16 cellular contexts compared by ENCODE assay signal in genomic region chr11:58770627-58771457, GRCh38. TPM values are rescaled to one million over a fixed set of nuclear protein-coding genes. Genes with fewer than 3 reads are reported as not detected.
DNase-seq lines count a peak whose midpoint lies in the region; ATAC-seq, FAIRE-seq and TF ChIP-seq lines count a peak whose summit lies in the region.
"Had no signal": no experiment of that assay in that cellular context is flagged by ENCODE, and none has a peak within 500 bp of the region (broad histone marks: within the 10 kb centered on the region; RNA-seq: fewer than 3 reads in every experiment).

No MANE protein-coding gene starts in this region.

- no peaks in the 10 kb centered on the region for H4K20me1 ChIP-seq in IMR-90 (ENCODE audit: insufficient read depth, low read length)

- POLR2A ChIA-PET in activated CD4-positive, alpha-beta memory T cell treated with anti-CD3 and anti-CD28 coated beads for 36 hours (lab: Charles Lee): no interaction called here
- POLR2A ChIA-PET in activated CD4-positive, alpha-beta memory T cell treated with anti-CD3 and anti-CD28 coated beads, Interleukin-2, amount 10 ng/mL, durations not matched to agents 7 days and 5 days (lab: Charles Lee): no interaction called here
- POLR2A ChIA-PET in IMR-90 (lab: Charles Lee; ENCODE audit: unreplicated experiment): no interaction called here

- no peak overlapping the region for H2BK120ac ChIP-seq in IMR-90 (ENCODE audit: low read depth, low read length)
- H2BK120ac ChIP-seq in trophoblast cell (ENCODE audit: insufficient read depth, low read length, poor library complexity): peak overlapping the region; percentile 39

- H3K36me3 Mint-ChIP-seq in activated CD4-positive, alpha-beta memory T cell treated with anti-CD3 and anti-CD28 coated beads for 36 hours: no peaks in the 10 kb centered on the region
- no peaks in the 10 kb centered on the region for H3K36me3 Mint-ChIP-seq in activated CD4-positive, alpha-beta memory T cell treated with anti-CD3 and anti-CD28 coated beads, Interleukin-2, amount 10 ng/mL, durations not matched to agents 7 days and 5 days (ENCODE audit: low read depth)

- H3K56ac ChIP-seq in IMR-90 (ENCODE audit: extremely low read depth, insufficient read depth, low read length): no peak overlapping the region

- H3K79me1 ChIP-seq in IMR-90 (ENCODE audit: low read depth in 1 of 2, low read length in 2 of 2) (no peaks in the 10 kb centered on the region), trophoblast cell (ENCODE audit: low read length) (peaks cover 4% of the 10 kb centered on the region)

- no peak overlapping the region for H2BK15ac ChIP-seq in IMR-90 (ENCODE audit: low read depth, low read length)

- ATAC-seq in IMR-90 (ENCODE audit: low read depth) (no peak), HG02840 (IDR thresholded peaks at IDR 0.05; ENCODE audit: low FRiP score, unreplicated experiment) (no peak)
- ATAC-seq: lower lobe of right lung had no signal

- TF ChIP-seq POLR2A in IMR-90 (IDR thresholded peaks at IDR 0.05; ENCODE audit: low read depth, low read length): no peak

- DNase-seq in activated CD4-positive, alpha-beta memory T cell treated with anti-CD3 and anti-CD28 coated beads for 36 hours: peak; percentile 15
- DNase-seq in activated CD4-positive, alpha-beta memory T cell treated with anti-CD3 and anti-CD28 coated beads, Interleukin-2, amount 10 ng/mL, durations not matched to agents 7 days and 5 days: no peak
- DNase-seq in IMR-90 (peak; percentile 13), adipocyte (ENCODE audit: low read depth) (peak; percentile 39), trophoblast cell (peak; percentile 88 to 89), GM19239 (ENCODE audit: insufficient read length, low spot score) (no peak), cortex of kidney (lab: John Stamatoyannopoulos, UW) (no peak)
- DNase-seq: activated CD4-positive, alpha-beta T cell treated with anti-CD3 and anti-CD28 coated beads for 1 hour; lower lobe of right lung; NCI-H2029 had no signal

- peaks cover 16% of the 10 kb centered on the region for H3K27me3 Mint-ChIP-seq in activated CD4-positive, alpha-beta memory T cell treated with anti-CD3 and anti-CD28 coated beads for 36 hours
- H3K27me3 Mint-ChIP-seq in activated CD4-positive, alpha-beta memory T cell treated with anti-CD3 and anti-CD28 coated beads, Interleukin-2, amount 10 ng/mL, durations not matched to agents 7 days and 5 days: peaks cover 13% of the 10 kb centered on the region

- TF ChIP-seq CTCF in IMR-90 (conservative IDR thresholded peaks at IDR 0.05; ENCODE audit: low read depth, low read length): no peak

- H3K4me1 ChIP-seq in IMR-90 (ENCODE audit: control insufficient read depth, insufficient read depth, low read length) (no peaks in the 10 kb centered on the region), adipocyte (ENCODE audit: control insufficient read depth, insufficient read depth, low read length) (peaks cover 15% of the 10 kb centered on the region), trophoblast cell (ENCODE audit: control insufficient read depth in 1 of 2, insufficient read depth in 2 of 2, low read length in 2 of 2) (no peaks in the 10 kb centered on the region)
- H3K4me1 ChIP-seq: A549, HAP-1, lower lobe of right lung had no signal

- no peaks in the 10 kb centered on the region for H3K9me1 ChIP-seq in IMR-90 (ENCODE audit: insufficient read depth, low read length)

- H2BK12ac ChIP-seq in trophoblast cell (ENCODE audit: low read length): no peak overlapping the region

- in situ Hi-C loops in IMR-90 (cut with MboI; ENCODE audit: low sequenced_read_pairs): no loop called here

- H4K8ac ChIP-seq in IMR-90 (ENCODE audit: low read depth in 2 of 2, low read length in 2 of 2) (no peak overlapping the region), trophoblast cell (ENCODE audit: low read depth, low read length) (no peak overlapping the region)

- TF ChIP-seq RAD21 in IMR-90 (IDR thresholded peaks at IDR 0.05; ENCODE audit: low read length): no peak

- H3K27ac ChIP-seq in IMR-90 (ENCODE audit: insufficient read depth, low read length): no peak overlapping the region
- H3K27ac ChIP-seq in trophoblast cell (ENCODE audit: low read depth, low read length): peak overlapping the region; percentile 52
- H3K27ac ChIP-seq: A549, lower lobe of right lung had no signal

- no peaks in the 10 kb centered on the region for H3K9me3 ChIP-seq in IMR-90 (ENCODE audit: control insufficient read depth, insufficient read depth, low read length)
- no peaks in the 10 kb centered on the region for H3K9me3 ChIP-seq in adipocyte (ENCODE audit: control insufficient read depth, low read length)
- peaks cover 5% of the 10 kb centered on the region for H3K9me3 ChIP-seq in trophoblast cell (ENCODE audit: insufficient read depth, low read depth, low read length)
- H3K9me3 ChIP-seq: A549, HAP-1, lower lobe of right lung had no signal

- no peak overlapping the region for H3K4ac ChIP-seq in IMR-90 (ENCODE audit: low read depth, low read length)
- H3K4ac ChIP-seq in trophoblast cell (ENCODE audit: low read depth, low read length): no peak overlapping the region

- H3K4me3 ChIP-seq in IMR-90 (ENCODE audit: insufficient read depth, low read depth, low read length): no peak overlapping the region
- H3K4me3 ChIP-seq in adipocyte (ENCODE audit: low read length): no peak overlapping the region
- H3K4me3 ChIP-seq in trophoblast cell (ENCODE audit: low read depth, low read length): no peak overlapping the region
- H3K4me3 ChIP-seq: A549, HAP-1, lower lobe of right lung, skin epidermis had no signal

- WGBS in IMR-90 (ENCODE audit: extremely low coverage in 2 of 2, insufficient read length in 1 of 2), 2 experiments: 80% methylated on average over 1 of the region's 11 CpGs; no CpG with 5 or more reads in 1 of the 2 experiments
- WGBS in trophoblast cell (ENCODE audit: extremely low coverage, insufficient coverage, insufficient read length): no CpG with 5 or more reads among the region's 11 CpGs

- H3K9ac ChIP-seq in IMR-90 (ENCODE audit: low read depth, low read length): no peak overlapping the region
- no peak overlapping the region for H3K9ac ChIP-seq in adipocyte (ENCODE audit: low read length)
- H3K9ac ChIP-seq in trophoblast cell (ENCODE audit: low read length): no peak overlapping the region

- H3K4me3 Mint-ChIP-seq in activated CD4-positive, alpha-beta memory T cell treated with anti-CD3 and anti-CD28 coated beads for 36 hours: no peak overlapping the region
- no peak overlapping the region for H3K4me3 Mint-ChIP-seq in activated CD4-positive, alpha-beta memory T cell treated with anti-CD3 and anti-CD28 coated beads, Interleukin-2, amount 10 ng/mL, durations not matched to agents 7 days and 5 days

- H3K36me3 ChIP-seq in IMR-90 (ENCODE audit: control insufficient read depth, insufficient read depth, low read length) (no peaks in the 10 kb centered on the region), adipocyte (ENCODE audit: control insufficient read depth, insufficient read depth, low read length, severe bottlenecking) (no peaks in the 10 kb centered on the region), trophoblast cell (ENCODE audit: control insufficient read depth in 1 of 2, insufficient read depth in 2 of 2, low read length in 2 of 2) (no peaks in the 10 kb centered on the region)
- H3K36me3 ChIP-seq: HAP-1, lower lobe of right lung had no signal

- no peaks in the 10 kb centered on the region for H3K79me2 ChIP-seq in trophoblast cell (ENCODE audit: control insufficient read depth, insufficient read depth, low read length, poor library complexity)

- no peak overlapping the region for H3K23ac ChIP-seq in IMR-90 (ENCODE audit: low read depth, low read length)
- H3K23ac ChIP-seq in trophoblast cell (ENCODE audit: low read length): no peak overlapping the region

- H3K18ac ChIP-seq in IMR-90 (ENCODE audit: low read depth, low read length) (no peak overlapping the region), trophoblast cell (ENCODE audit: low read length) (no peak overlapping the region)

- H3K27ac Mint-ChIP-seq in activated CD4-positive, alpha-beta memory T cell treated with anti-CD3 and anti-CD28 coated beads for 36 hours: no peak overlapping the region
- no peak overlapping the region for H3K27ac Mint-ChIP-seq in activated CD4-positive, alpha-beta memory T cell treated with anti-CD3 and anti-CD28 coated beads, Interleukin-2, amount 10 ng/mL, durations not matched to agents 7 days and 5 days

- BruUV-seq in IMR-90 (replicated peaks; lab: Mats Ljungman, UMichigan): no TSS peak

- H2BK20ac ChIP-seq in IMR-90 (ENCODE audit: low read depth, low read length): no peak overlapping the region

- CTCF ChIA-PET in activated CD4-positive, alpha-beta memory T cell treated with anti-CD3 and anti-CD28 coated beads for 36 hours (lab: Charles Lee): no interaction called here
- CTCF ChIA-PET in activated CD4-positive, alpha-beta memory T cell treated with anti-CD3 and anti-CD28 coated beads, Interleukin-2, amount 10 ng/mL, durations not matched to agents 7 days and 5 days (lab: Charles Lee): no interaction called here
- CTCF ChIA-PET in IMR-90 (lab: Yijun Ruan, JAX): no interaction called here

- H3K4me2 ChIP-seq in IMR-90 (ENCODE audit: low read depth, low read length) (no peak overlapping the region), trophoblast cell (ENCODE audit: low read length) (no peak overlapping the region)
- H3K4me2 ChIP-seq: A549 had no signal

- H2AFZ ChIP-seq in IMR-90 (replicated peaks; ENCODE audit: low read length, poor library complexity) (no peak overlapping the region), trophoblast cell (ENCODE audit: insufficient read depth, low read length, poor library complexity) (no peak overlapping the region)

- FAIRE-seq in GM19239 (lab: Jason Lieb, UNC): no peak
- FAIRE-seq: A549, GM12892 had no signal

- H3K4me1 Mint-ChIP-seq in activated CD4-positive, alpha-beta memory T cell treated with anti-CD3 and anti-CD28 coated beads for 36 hours (ENCODE audit: low read depth): peaks cover 6% of the 10 kb centered on the region
- no peaks in the 10 kb centered on the region for H3K4me1 Mint-ChIP-seq in activated CD4-positive, alpha-beta memory T cell treated with anti-CD3 and anti-CD28 coated beads, Interleukin-2, amount 10 ng/mL, durations not matched to agents 7 days and 5 days

- no peak overlapping the region for H4K5ac ChIP-seq in IMR-90 (ENCODE audit: low read depth, low read length)

- H3K9me3 Mint-ChIP-seq in activated CD4-positive, alpha-beta memory T cell treated with anti-CD3 and anti-CD28 coated beads for 36 hours: no peaks in the 10 kb centered on the region
- H3K9me3 Mint-ChIP-seq in activated CD4-positive, alpha-beta memory T cell treated with anti-CD3 and anti-CD28 coated beads, Interleukin-2, amount 10 ng/mL, durations not matched to agents 7 days and 5 days: no peaks in the 10 kb centered on the region

- H2AK5ac ChIP-seq in IMR-90 (ENCODE audit: low read depth, low read length) (no peak overlapping the region), trophoblast cell (ENCODE audit: low read length) (no peak overlapping the region)

- H4K91ac ChIP-seq in IMR-90 (ENCODE audit: insufficient read depth, low read depth, low read length) (no peak overlapping the region), trophoblast cell (ENCODE audit: low read depth, low read length) (peak overlapping the region; percentile 79)

- intact Hi-C loops in activated CD4-positive, alpha-beta memory T cell treated with anti-CD3 and anti-CD28 coated beads for 36 hours (cut with micrococcal nuclease): no loop called here
- intact Hi-C loops in IMR-90 (cut with micrococcal nuclease): no loop called here

- H2AK9ac ChIP-seq in IMR-90 (replicated peaks; ENCODE audit: low read depth, low read length, poor library complexity): no peak overlapping the region

- no peak overlapping the region for H4K12ac ChIP-seq in trophoblast cell (ENCODE audit: low read depth, low read length)

- H2BK5ac ChIP-seq in IMR-90 (ENCODE audit: low read depth, low read length, poor library complexity, severe bottlenecking): no peak overlapping the region
- peak overlapping the region; percentile 70 for H2BK5ac ChIP-seq in trophoblast cell (ENCODE audit: low read depth, low read length, poor library complexity)

- dilution Hi-C loops in IMR-90 (cut with HindIII; ENCODE audit: low sequenced_read_pairs, unreplicated experiment): no loop called here

- H3K14ac ChIP-seq in IMR-90 (replicated peaks; ENCODE audit: low read depth, low read length) (no peak overlapping the region), trophoblast cell (ENCODE audit: low read length) (no peak overlapping the region)

- H3K27me3 ChIP-seq in IMR-90 (ENCODE audit: control insufficient read depth, insufficient read depth, low read length) (no peaks in the 10 kb centered on the region; the same call in 1 of the 2 replicates), adipocyte (replicated peaks; ENCODE audit: control insufficient read depth, insufficient read depth, low read length) (no peaks in the 10 kb centered on the region), trophoblast cell (ENCODE audit: insufficient read depth, low read length) (no peaks in the 10 kb centered on the region)

RNA-seq across cellular contexts. Expression of gene GLYAT, which starts 39.1 kb away (rescaled TPM):
- total RNA-seq in activated CD4-positive, alpha-beta memory T cell treated with anti-CD3 and anti-CD28 coated beads for 36 hours: not detected
- not detected for total RNA-seq in activated CD4-positive, alpha-beta memory T cell treated with anti-CD3 and anti-CD28 coated beads, Interleukin-2, amount 10 ng/mL, durations not matched to agents 7 days and 5 days
- not detected in 2 replicates for total RNA-seq in IMR-90 (2012; rRNA removed)
- not detected in 2 replicates for polyA plus RNA-seq in IMR-90 (2012; rRNA removed)
- not detected in 2 replicates for polyA plus RNA-seq in IMR-90 (2012; cell fraction: cytosol; rRNA removed)
- polyA plus RNA-seq in IMR-90 (2012; cell fraction: nucleus; rRNA removed; ENCODE audit: low replicate concordance): not detected in 2 replicates
- 0.16 and 0.47 TPM in 2 replicates for polyA plus RNA-seq in trophoblast cell (2013)
- total RNA-seq: lower lobe of right lung, urinary bladder had no signal
- polyA plus RNA-seq: A549 had no signal

Comparison
In these comparisons a context has a peak if more than half of its experiments do, and no peak if none do; other contexts are left out.
1. DNase-seq: peak in activated CD4-positive, alpha-beta memory T cell treated with anti-CD3 and anti-CD28 coated beads for 36 hours (single experiment), IMR-90 (single experiment), adipocyte (single experiment) and trophoblast cell (2 of 2); none in activated CD4-positive, alpha-beta memory T cell treated with anti-CD3 and anti-CD28 coated beads, Interleukin-2, amount 10 ng/mL, durations not matched to agents 7 days and 5 days (single experiment), GM19239 (single experiment) and cortex of kidney (single experiment).